36 cellular contexts compared by ENCODE assay signal in genomic region chrX:140337263-140337662, GRCh38.
"Had no signal": no experiment of that assay in that cellular context is flagged by ENCODE, and none has a peak within 500 bp of the region (broad histone marks: within the 10 kb centered on the region; RNA-seq: fewer than 3 reads in every experiment).

No MANE protein-coding gene starts in this region.

- H3K4me3 Mint-ChIP-seq: activated naive CD4-positive, alpha-beta T cell treated with anti-CD3 and anti-CD28 coated beads for 36 hours; activated naive CD4-positive, alpha-beta T cell treated with anti-CD3 and anti-CD28 coated beads, Interleukin-2, amount 10 ng/mL, durations not matched to agents 7 days and 5 days; activated naive CD4-positive, alpha-beta T cell treated with anti-CD3 and anti-CD28 coated beads, Interleukin-2, amount 50 U/mL, for 24 hours; activated naive CD8-positive, alpha-beta T cell; activated naive CD8-positive, alpha-beta T cell treated with anti-CD3 and anti-CD28 coated beads for 36 hours; activated naive CD8-positive, alpha-beta T cell treated with anti-CD3 and anti-CD28 coated beads, Interleukin-2, amount 10 ng/mL, durations not matched to agents 7 days and 5 days; activated naive CD8-positive, alpha-beta T cell treated with anti-CD3 and anti-CD28 coated beads, Interleukin-2, amount 50 U/mL, for 24 hours; activated T-cell treated with anti-CD3 and anti-CD28 coated beads, Interleukin-2, amount 50 U/mL, for 24 hours; activated T-cell treated with anti-CD3 and anti-CD28 coated beads, Interleukin-2, amount 50 U/mL, for 4 hours; activated T-cell treated with anti-CD3 and anti-CD28 coated beads, Interleukin-2, amount 50 U/mL, for 72 hours; activated T-helper 1 cell treated with anti-CD3 and anti-CD28 coated beads, Interleukin-12 subunit alpha, Interleukin-12 subunit beta, Interleukin-2, Interleukin-4 antibody, amounts not matched to agents 30 ng/mL and 10 ng/mL and 1 ng/mL, durations not matched to agents 14 hours and 24 hours and 36 hours; activated T-helper 17 cell treated with anti-CD3 and anti-CD28 coated beads, Interleukin-2, amount 50 U/mL, for 72 hours; brain; central memory CD8-positive, alpha-beta T cell had no signal

- H3K9me3 ChIP-seq: adrenal gland, ascending aorta, body of pancreas, breast epithelium had no signal

- H3K27me3 ChIP-seq: adrenal gland, ascending aorta, body of pancreas, brain microvascular endothelial cell, cardiac muscle cell had no signal

- H3K9me3 Mint-ChIP-seq: activated naive CD4-positive, alpha-beta T cell treated with anti-CD3 and anti-CD28 coated beads for 36 hours; activated naive CD4-positive, alpha-beta T cell treated with anti-CD3 and anti-CD28 coated beads, Interleukin-2, amount 10 ng/mL, durations not matched to agents 7 days and 5 days; activated naive CD4-positive, alpha-beta T cell treated with anti-CD3 and anti-CD28 coated beads, Interleukin-2, amount 50 U/mL, for 24 hours; activated naive CD8-positive, alpha-beta T cell treated with anti-CD3 and anti-CD28 coated beads, Interleukin-2, amount 10 ng/mL, durations not matched to agents 7 days and 5 days; activated naive CD8-positive, alpha-beta T cell treated with anti-CD3 and anti-CD28 coated beads, Interleukin-2, amount 50 U/mL, for 24 hours; activated T-cell treated with anti-CD3 and anti-CD28 coated beads, Interleukin-2, amount 50 U/mL, for 24 hours; activated T-cell treated with anti-CD3 and anti-CD28 coated beads, Interleukin-2, amount 50 U/mL, for 4 hours; activated T-helper 1 cell treated with anti-CD3 and anti-CD28 coated beads, Interleukin-12 subunit alpha, Interleukin-12 subunit beta, Interleukin-2, Interleukin-4 antibody, amounts not matched to agents 30 ng/mL and 10 ng/mL and 1 ng/mL, durations not matched to agents 14 hours and 24 hours and 36 hours had no signal

- H3K27ac ChIP-seq: adrenal gland, ascending aorta, body of pancreas, brain microvascular endothelial cell, breast epithelium, cardiac muscle cell had no signal

- ATAC-seq: activated naive CD4-positive, alpha-beta T cell treated with anti-CD3 and anti-CD28 coated beads, Interleukin-2, amount 50 U/mL, for 72 hours; activated naive CD8-positive, alpha-beta T cell treated with anti-CD3 and anti-CD28 coated beads, Interleukin-2, amount 50 U/mL, for 24 hours; activated T-cell treated with anti-CD3 and anti-CD28 coated beads, Interleukin-2, amount 50 U/mL, for 4 hours; activated T-cell treated with anti-CD3 and anti-CD28 coated beads, Interleukin-2, amount 50 U/mL, for 72 hours; activated T-helper 17 cell treated with anti-CD3 and anti-CD28 coated beads, Interleukin-2, amount 50 U/mL, for 72 hours; body of pancreas had no signal

- H3K36me3 Mint-ChIP-seq: activated naive CD4-positive, alpha-beta T cell treated with anti-CD3 and anti-CD28 coated beads, Interleukin-2, amount 10 ng/mL, durations not matched to agents 7 days and 5 days; activated naive CD4-positive, alpha-beta T cell treated with anti-CD3 and anti-CD28 coated beads, Interleukin-2, amount 50 U/mL, for 24 hours; activated naive CD8-positive, alpha-beta T cell; activated naive CD8-positive, alpha-beta T cell treated with anti-CD3 and anti-CD28 coated beads for 36 hours; activated naive CD8-positive, alpha-beta T cell treated with anti-CD3 and anti-CD28 coated beads, Interleukin-2, amount 10 ng/mL, durations not matched to agents 7 days and 5 days; brain had no signal

- H3K36me3 ChIP-seq: adrenal gland, ascending aorta, brain microvascular endothelial cell, breast epithelium, cardiac muscle cell had no signal

- H3K4me3 ChIP-seq: adrenal gland, ascending aorta, body of pancreas, breast epithelium, cardiac muscle cell had no signal

- H3K27ac Mint-ChIP-seq: activated naive CD4-positive, alpha-beta T cell treated with anti-CD3 and anti-CD28 coated beads for 36 hours; activated naive CD4-positive, alpha-beta T cell treated with anti-CD3 and anti-CD28 coated beads, Interleukin-2, amount 10 ng/mL, durations not matched to agents 7 days and 5 days; activated naive CD4-positive, alpha-beta T cell treated with anti-CD3 and anti-CD28 coated beads, Interleukin-2, amount 50 U/mL, for 24 hours; activated naive CD4-positive, alpha-beta T cell treated with anti-CD3 and anti-CD28 coated beads, Interleukin-2, amount 50 U/mL, for 72 hours; activated naive CD8-positive, alpha-beta T cell; activated naive CD8-positive, alpha-beta T cell treated with anti-CD3 and anti-CD28 coated beads for 36 hours; activated naive CD8-positive, alpha-beta T cell treated with anti-CD3 and anti-CD28 coated beads, Interleukin-2, amount 10 ng/mL, durations not matched to agents 7 days and 5 days; activated naive CD8-positive, alpha-beta T cell treated with anti-CD3 and anti-CD28 coated beads, Interleukin-2, amount 50 U/mL, for 24 hours; activated T-cell treated with anti-CD3 and anti-CD28 coated beads, Interleukin-2, amount 50 U/mL, for 24 hours; activated T-cell treated with anti-CD3 and anti-CD28 coated beads, Interleukin-2, amount 50 U/mL, for 72 hours; activated T-helper 1 cell treated with anti-CD3 and anti-CD28 coated beads, Interleukin-12 subunit alpha, Interleukin-12 subunit beta, Interleukin-2, Interleukin-4 antibody, amounts not matched to agents 30 ng/mL and 10 ng/mL and 1 ng/mL, durations not matched to agents 14 hours and 24 hours and 36 hours; activated T-helper 17 cell treated with anti-CD3 and anti-CD28 coated beads, Interleukin-2, amount 50 U/mL, for 72 hours; brain had no signal

- H3K4me1 ChIP-seq: adrenal gland, ascending aorta, body of pancreas, breast epithelium had no signal

- H3K4me1 Mint-ChIP-seq: activated naive CD4-positive, alpha-beta T cell treated with anti-CD3 and anti-CD28 coated beads, Interleukin-2, amount 10 ng/mL, durations not matched to agents 7 days and 5 days; activated naive CD4-positive, alpha-beta T cell treated with anti-CD3 and anti-CD28 coated beads, Interleukin-2, amount 50 U/mL, for 24 hours; activated naive CD8-positive, alpha-beta T cell treated with anti-CD3 and anti-CD28 coated beads for 36 hours; activated naive CD8-positive, alpha-beta T cell treated with anti-CD3 and anti-CD28 coated beads, Interleukin-2, amount 10 ng/mL, durations not matched to agents 7 days and 5 days; activated naive CD8-positive, alpha-beta T cell treated with anti-CD3 and anti-CD28 coated beads, Interleukin-2, amount 50 U/mL, for 24 hours; activated T-helper 17 cell treated with anti-CD3 and anti-CD28 coated beads, Interleukin-2, amount 50 U/mL, for 72 hours; brain; central memory CD8-positive, alpha-beta T cell had no signal

- DNase-seq: activated effector memory CD4-positive, alpha-beta T cell treated with anti-CD3 and anti-CD28 coated beads, Interleukin-2, amount 50 U/mL, for 16 hours; activated effector memory CD4-positive, alpha-beta T cell treated with Interleukin-2 at 50 U/mL for 16 hours; activated gamma-delta T cell; activated gamma-delta T cell treated with Interleukin-2 at 50 U/mL for 16 hours; activated naive CD4-positive, alpha-beta T cell; activated naive CD4-positive, alpha-beta T cell treated with anti-CD3 and anti-CD28 coated beads for 36 hours; activated naive CD4-positive, alpha-beta T cell treated with anti-CD3 and anti-CD28 coated beads, Interleukin-2, amount 10 ng/mL, durations not matched to agents 7 days and 5 days; activated naive CD4-positive, alpha-beta T cell treated with anti-CD3 and anti-CD28 coated beads, Interleukin-2, amount 50 U/mL, for 16 hours; activated naive CD4-positive, alpha-beta T cell treated with Interleukin-2 at 50 U/mL for 16 hours; activated naive CD8-positive, alpha-beta T cell treated with anti-CD3 and anti-CD28 coated beads for 36 hours; activated naive CD8-positive, alpha-beta T cell treated with anti-CD3 and anti-CD28 coated beads, Interleukin-2, amount 10 ng/mL, durations not matched to agents 7 days and 5 days; activated naive CD8-positive, alpha-beta T cell treated with anti-CD3 and anti-CD28 coated beads, Interleukin-2, amount 50 U/mL, for 24 hours; activated T-cell treated with anti-CD3 and anti-CD28 coated beads, Interleukin-2, amount 50 U/mL, for 24 hours; activated T-cell treated with anti-CD3 and anti-CD28 coated beads, Interleukin-2, amount 50 U/mL, for 4 hours; activated T-cell treated with anti-CD3 and anti-CD28 coated beads, Interleukin-2, amount 50 U/mL, for 48 hours; activated T-cell treated with anti-CD3 and anti-CD28 coated beads, Interleukin-2, amount 50 U/mL, for 72 hours; adrenal gland; amniotic stem cell; amygdala; anterior cingulate cortex; aorta; body of pancreas; brain microvascular endothelial cell; caudate nucleus; central memory CD4-positive, alpha-beta T cell; cerebellar nuclear complex had no signal

- H3K27me3 Mint-ChIP-seq: activated naive CD4-positive, alpha-beta T cell treated with anti-CD3 and anti-CD28 coated beads, Interleukin-2, amount 10 ng/mL, durations not matched to agents 7 days and 5 days; activated naive CD4-positive, alpha-beta T cell treated with anti-CD3 and anti-CD28 coated beads, Interleukin-2, amount 50 U/mL, for 24 hours; activated naive CD8-positive, alpha-beta T cell; activated naive CD8-positive, alpha-beta T cell treated with anti-CD3 and anti-CD28 coated beads for 36 hours; activated naive CD8-positive, alpha-beta T cell treated with anti-CD3 and anti-CD28 coated beads, Interleukin-2, amount 10 ng/mL, durations not matched to agents 7 days and 5 days; activated naive CD8-positive, alpha-beta T cell treated with anti-CD3 and anti-CD28 coated beads, Interleukin-2, amount 50 U/mL, for 24 hours; activated T-helper 17 cell treated with anti-CD3 and anti-CD28 coated beads, Interleukin-2, amount 50 U/mL, for 72 hours; central memory CD8-positive, alpha-beta T cell had no signal
